Comparison of ENCODE assay signal across 1 cellular context in the genomic region with DNA sequence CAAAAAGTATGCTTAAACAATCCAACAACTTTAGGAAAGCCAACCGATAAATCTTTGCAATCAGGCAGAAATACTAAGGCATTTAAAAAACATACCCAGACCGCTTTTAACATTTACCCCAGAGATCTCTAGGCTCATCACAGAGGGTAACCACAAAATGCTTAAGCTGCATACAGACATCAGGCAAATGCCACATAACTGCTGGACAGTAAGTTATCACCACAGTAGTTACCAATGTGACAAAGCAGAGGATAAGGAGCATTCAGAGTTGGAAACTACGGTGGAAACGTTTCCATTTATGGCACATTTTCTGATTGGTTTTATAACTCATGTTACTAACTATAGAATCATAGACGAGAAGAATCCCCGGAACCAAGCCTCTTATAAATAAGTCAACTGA.
TF ChIP-seq lines count a peak whose summit lies in the region.

No MANE protein-coding gene starts in this region.

TF ChIP-seq in K562, 482 proteins besides CTCF, POLR2A, EP300 and RAD21 (continued from another document):
- TF ChIP-seq, protein P1, sequence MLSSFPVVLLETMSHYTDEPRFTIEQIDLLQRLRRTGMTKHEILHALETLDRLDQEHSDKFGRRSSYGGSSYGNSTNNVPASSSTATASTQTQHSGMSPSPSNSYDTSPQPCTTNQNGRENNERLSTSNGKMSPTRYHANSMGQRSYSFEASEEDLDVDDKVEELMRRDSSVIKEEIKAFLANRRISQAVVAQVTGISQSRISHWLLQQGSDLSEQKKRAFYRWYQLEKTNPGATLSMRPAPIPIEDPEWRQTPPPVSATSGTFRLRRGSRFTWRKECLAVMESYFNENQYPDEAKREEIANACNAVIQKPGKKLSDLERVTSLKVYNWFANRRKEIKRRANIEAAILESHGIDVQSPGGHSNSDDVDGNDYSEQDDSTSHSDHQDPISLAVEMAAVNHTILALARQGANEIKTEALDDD (IDR thresholded peaks at IDR 0.05): peak; percentile 90
- TF ChIP-seq SREBF2 (CRISPR knock-in tag; IDR thresholded peaks at IDR 0.05): no peak
